Comparison of ENCODE assay signal across 22 cellular contexts in the genomic region with DNA sequence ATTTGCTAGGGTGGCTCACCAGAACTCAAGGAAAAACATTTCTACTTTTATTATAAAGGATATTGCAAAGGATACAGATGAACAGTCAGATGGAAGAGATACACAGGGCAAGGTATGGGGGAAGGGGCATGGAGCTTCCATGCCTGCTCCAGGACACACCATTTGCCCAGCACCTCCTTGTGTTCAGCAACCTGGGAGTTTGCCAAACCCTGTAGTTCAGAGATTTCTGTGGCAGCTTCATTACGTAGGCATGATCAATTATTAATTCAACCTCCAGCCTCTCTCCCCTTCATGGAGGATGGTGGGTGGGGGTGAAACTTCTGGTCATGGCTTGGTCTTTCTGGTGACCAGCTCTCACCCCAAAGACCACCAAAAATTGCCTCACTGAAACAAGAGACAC.
DNase-seq lines count a peak whose midpoint lies in the region; ATAC-seq, FAIRE-seq and TF ChIP-seq lines count a peak whose summit lies in the region.
"Had no signal": no experiment of that assay in that cellular context is flagged by ENCODE, and none has a peak within 500 bp of the region (broad histone marks: within the 10 kb centered on the region; RNA-seq: fewer than 3 reads in every experiment).

No MANE protein-coding gene starts in this region.

- H3K56ac ChIP-seq in H9 (ENCODE audit: insufficient read length, low read depth, low read length): no peak overlapping the region
- H3K56ac ChIP-seq in H1 (replicated peaks; ENCODE audit: insufficient read length, low read depth, low read length): no peak overlapping the region

- in situ Hi-C loops in gastrocnemius medialis (cut with MboI; ENCODE audit: low sequenced_read_pairs in 4 of 4): no loop called here

- H3K36me3 ChIP-seq in OCI-LY3 (replicated peaks; ENCODE audit: low read depth, low read length) (peaks cover 8% of the 10 kb centered on the region), H1 (ENCODE audit: control insufficient read depth in 2 of 4, insufficient read depth in 4 of 4, low read length in 3 of 4) (no peaks in the 10 kb centered on the region), gastrocnemius medialis (no peaks in the 10 kb centered on the region)
- no peaks in the 10 kb centered on the region for H3K36me3 ChIP-seq in CD8-positive, alpha-beta memory T cell (ENCODE audit: insufficient read depth, low read length)

- no peak overlapping the region for H2BK120ac ChIP-seq in H9 (ENCODE audit: low read depth, low read length, poor library complexity, severe bottlenecking)
- H2BK120ac ChIP-seq in H1 (replicated peaks; ENCODE audit: low read depth, low read length): no peak overlapping the region

- peaks cover 8% of the 10 kb centered on the region in 2 experiments for H3K4me1 Mint-ChIP-seq in H9
- no peaks in the 10 kb centered on the region for H3K4me1 Mint-ChIP-seq in CD8-positive, alpha-beta memory T cell
- H3K4me1 Mint-ChIP-seq: CD4-positive, alpha-beta memory T cell; IgD-negative memory B cell had no signal

- H3K4me1 ChIP-seq in H9 (ENCODE audit: insufficient read depth, low read length) (peaks cover 4% of the 10 kb centered on the region; the same call in 1 of the 2 replicates), OCI-LY3 (ENCODE audit: low read length) (peaks cover 12% of the 10 kb centered on the region), H1 (replicated peaks in 1 of 4; ENCODE audit: control insufficient read depth in 3 of 4, insufficient read depth in 4 of 4, low read length in 3 of 4) (peaks cover 0 to 9% (median 0%) of the 10 kb centered on the region in 4 experiments; a peak in 1 of 7 replicates), gastrocnemius medialis (no peaks in the 10 kb centered on the region)
- H3K4me1 ChIP-seq in CD8-positive, alpha-beta memory T cell (ENCODE audit: insufficient read depth, low read length): no peaks in the 10 kb centered on the region

- H2BK15ac ChIP-seq in H9 (ENCODE audit: low read depth, low read length) (no peak overlapping the region), H1 (ENCODE audit: low read length) (no peak overlapping the region)

- H3K18ac ChIP-seq in H9 (ENCODE audit: insufficient read length, low read depth, low read length): no peak overlapping the region
- no peak overlapping the region for H3K18ac ChIP-seq in H1 (ENCODE audit: extremely low read depth, low read length)

- no peaks in the 10 kb centered on the region for H3K79me2 ChIP-seq in H9 (ENCODE audit: insufficient read depth, low read length)
- no peaks in the 10 kb centered on the region for H3K79me2 ChIP-seq in OCI-LY3 (ENCODE audit: low read length)
- no peaks in the 10 kb centered on the region for H3K79me2 ChIP-seq in H1 (ENCODE audit: control insufficient read depth in 1 of 2, insufficient read depth in 2 of 2, low read length in 2 of 2)

- peak overlapping the region in 2 of 3 experiments; percentile 50 to 63; a peak in 1 of 7 replicates for H3K27ac Mint-ChIP-seq in H9
- no peak overlapping the region for H3K27ac Mint-ChIP-seq in CD8-positive, alpha-beta memory T cell
- H3K27ac Mint-ChIP-seq: CD4-positive, alpha-beta memory T cell; HFFc6; IgD-negative memory B cell had no signal

- H3K79me1 ChIP-seq in H9 (ENCODE audit: insufficient read depth, low read depth, low read length, poor library complexity, severe bottlenecking): no peaks in the 10 kb centered on the region
- no peaks in the 10 kb centered on the region for H3K79me1 ChIP-seq in H1 (ENCODE audit: low read depth, low read length)

- H4K5ac ChIP-seq in H9 (ENCODE audit: insufficient read length, low read depth, low read length): no peak overlapping the region
- H4K5ac ChIP-seq in H1 (ENCODE audit: insufficient read length, low read depth, low read length): no peak overlapping the region

- no peak overlapping the region for H3K27ac ChIP-seq in H9 (ENCODE audit: insufficient read length, low read depth, low read length)
- H3K27ac ChIP-seq in OCI-LY3 (ENCODE audit: low read length): peak overlapping the region; percentile 10; the same call in 1 of the 2 replicates
- H3K27ac ChIP-seq in H1 (ENCODE audit: low read depth, low read length): no peak overlapping the region
- no peak overlapping the region for H3K27ac ChIP-seq in gastrocnemius medialis
- H3K27ac ChIP-seq in CD8-positive, alpha-beta memory T cell (ENCODE audit: low read depth, low read length): no peak overlapping the region
- H3K27ac ChIP-seq: C4-2B, GM23248 had no signal

- H4K91ac ChIP-seq in H9 (ENCODE audit: insufficient read length, low read depth, low read length) (no peak overlapping the region), H1 (replicated peaks; ENCODE audit: insufficient read length, low read length) (no peak overlapping the region)

- no peak overlapping the region for H3K4me3 Mint-ChIP-seq in H9
- no peak overlapping the region for H3K4me3 Mint-ChIP-seq in CD8-positive, alpha-beta memory T cell
- H3K4me3 Mint-ChIP-seq: HFFc6, IgD-negative memory B cell had no signal

- H3K4me3 ChIP-seq in OCI-LY3 (ENCODE audit: low read length): no peak overlapping the region
- no peak overlapping the region for H3K4me3 ChIP-seq in H1 (ENCODE audit: extremely low read depth in 1 of 4, insufficient read depth in 2 of 4, low read depth in 3 of 4, low read length in 4 of 4)
- no peak overlapping the region for H3K4me3 ChIP-seq in gastrocnemius medialis
- no peak overlapping the region for H3K4me3 ChIP-seq in CD8-positive, alpha-beta memory T cell (ENCODE audit: low read length)
- H3K4me3 ChIP-seq: GM23248 had no signal

- no peak overlapping the region for H3K4me2 ChIP-seq in H9 (ENCODE audit: insufficient read depth, insufficient read length, low read length)
- no peak overlapping the region for H3K4me2 ChIP-seq in OCI-LY3 (ENCODE audit: low read length)
- H3K4me2 ChIP-seq in H1 (ENCODE audit: insufficient read depth in 1 of 2, low read depth in 2 of 2, low read length in 2 of 2): no peak overlapping the region

- H2AK5ac ChIP-seq in H9 (ENCODE audit: insufficient read length, low read length): no peak overlapping the region
- 0 out of 2 replicates have a peak overlapping the region, but pooled peaks have one; percentile 24 for H2AK5ac ChIP-seq in H1 (ENCODE audit: low read depth, low read length)

- H2AFZ ChIP-seq in H9 (ENCODE audit: low read length): no peak overlapping the region
- H2AFZ ChIP-seq in OCI-LY3 (ENCODE audit: low read depth, low read length): no peak overlapping the region
- H2AFZ ChIP-seq in H1 (ENCODE audit: low read length): no peak overlapping the region
- H2AFZ ChIP-seq: GM23248 had no signal

- H3K9me3 ChIP-seq in H9 (ENCODE audit: control insufficient read depth, low read depth, low read length): no peaks in the 10 kb centered on the region
- peaks cover 10% of the 10 kb centered on the region; the same call in 1 of the 2 replicates for H3K9me3 ChIP-seq in OCI-LY3 (ENCODE audit: insufficient read depth, low read length)
- H3K9me3 ChIP-seq in H1 (ENCODE audit: insufficient read depth in 2 of 2, low read depth in 1 of 2, low read length in 1 of 2): no peaks in the 10 kb centered on the region
- no peaks in the 10 kb centered on the region for H3K9me3 ChIP-seq in gastrocnemius medialis
- H3K9me3 ChIP-seq in CD8-positive, alpha-beta memory T cell (ENCODE audit: low read length): no peaks in the 10 kb centered on the region

- ATAC-seq in gastrocnemius medialis: no peak
- ATAC-seq: HCT116 had no signal

- H3K4ac ChIP-seq in H9 (ENCODE audit: low read depth, low read length) (no peak overlapping the region), H1 (replicated peaks; ENCODE audit: insufficient read length, low read depth, low read length) (no peak overlapping the region)

- no CpG with 5 or more reads among the region's 1 CpG for WGBS in H9 (ENCODE audit: extremely low coverage, insufficient read length, low lambda C conversion rate)
- 86% methylated on average over 1 of the region's 1 CpG; no CpG with 5 or more reads in 1 of the 2 experiments for WGBS in H1 (ENCODE audit: extremely low coverage in 1 of 2, insufficient coverage in 1 of 2, insufficient read length in 1 of 2, insufficient replicate concordance in 2 of 2, low coverage in 1 of 2, low lambda C conversion rate in 2 of 2, missing lambda C conversion rate in 1 of 2), 2 experiments

- H3K27me3 ChIP-seq in H9 (ENCODE audit: insufficient read depth, low read length): no peaks in the 10 kb centered on the region
- H3K27me3 ChIP-seq in OCI-LY3 (ENCODE audit: low read depth, low read length): no peaks in the 10 kb centered on the region
- no peaks in the 10 kb centered on the region for H3K27me3 ChIP-seq in H1 (replicated peaks in 1 of 4; ENCODE audit: control insufficient read depth in 3 of 4, extremely low read depth in 1 of 4, insufficient read depth in 3 of 4, low read length in 3 of 4)
- no peaks in the 10 kb centered on the region for H3K27me3 ChIP-seq in gastrocnemius medialis
- no peaks in the 10 kb centered on the region for H3K27me3 ChIP-seq in CD8-positive, alpha-beta memory T cell (ENCODE audit: insufficient read depth, low read length, poor library complexity, severe bottlenecking)

- peaks cover 0 to 3% of the 10 kb centered on the region in 2 experiments; a peak in 2 of 5 replicates for H3K9me3 Mint-ChIP-seq in H9
- H3K9me3 Mint-ChIP-seq in CD8-positive, alpha-beta memory T cell: peaks cover 0 to 3% (median 0%) of the 10 kb centered on the region in 5 donors

- POLR2A ChIA-PET in H1 (lab: Charles Lee; ENCODE audit: partially characterized antibody): interaction anchor here (1.1 kb wide), 1 partner anchor 354 kb away, joined by 3 read pairs; a partner anchor contains a TSS
- POLR2A ChIA-PET in CD8-positive, alpha-beta memory T cell (lab: Charles Lee): no interaction called here

- intact Hi-C loops in gastrocnemius medialis (cut with DNase I; ENCODE audit: low total_unique reads): no loop called here

- CTCF ChIA-PET in H1 (lab: Charles Lee; ENCODE audit: partially characterized antibody): no interaction called here
- CTCF ChIA-PET in CD8-positive, alpha-beta memory T cell (lab: Charles Lee): no interaction called here

- H3K27me3 Mint-ChIP-seq in H9 (ENCODE audit: low read depth): no peaks in the 10 kb centered on the region
- peaks cover 11 to 17% of the 10 kb centered on the region in 2 donors for H3K27me3 Mint-ChIP-seq in CD8-positive, alpha-beta memory T cell
- H3K27me3 Mint-ChIP-seq: IgD-negative memory B cell had no signal

- no peak for TF ChIP-seq EP300 in H1 (IDR thresholded peaks at IDR 0.05; ENCODE audit: borderline replicate concordance in 1 of 2, low read depth in 2 of 2, low read length in 2 of 2)

- DNase-seq in H9 (no peak), H1 (ENCODE audit: low read depth in 1 of 2, low spot score in 2 of 2) (no peak), renal cortical epithelial cell (ENCODE audit: low read depth) (peak; percentile 77), NCI-H1417 treated with DMSO at 0.1 percent for 48 hours (lab: John Stamatoyannopoulos, UW) (no peak), gastrocnemius medialis (no peak)
- DNase-seq in CD8-positive, alpha-beta memory T cell: no peak
- DNase-seq: ACHN; CD4-positive, alpha-beta memory T cell; GDM1; GM23248; HFFc6; KBM-7 had no signal

- H2BK20ac ChIP-seq in H9 (ENCODE audit: low read depth, low read length, poor library complexity, severe bottlenecking) (no peak overlapping the region), H1 (ENCODE audit: low read length) (peak overlapping the region; percentile 32; the same call in 1 of the 2 replicates)

- no peak overlapping the region for H2BK12ac ChIP-seq in H9 (ENCODE audit: insufficient read length, low read depth, low read length)
- H2BK12ac ChIP-seq in H1 (ENCODE audit: low read depth, low read length): no peak overlapping the region

- no peaks in the 10 kb centered on the region for H4K20me1 ChIP-seq in H9 (ENCODE audit: control insufficient read depth, insufficient read depth, insufficient read length)
- H4K20me1 ChIP-seq in OCI-LY3 (ENCODE audit: insufficient read depth, low read length): no peaks in the 10 kb centered on the region
- no peaks in the 10 kb centered on the region for H4K20me1 ChIP-seq in H1 (replicated peaks in 1 of 2; ENCODE audit: control insufficient read depth in 1 of 2, insufficient read depth in 2 of 2, low read length in 2 of 2)

- H3K23me2 ChIP-seq in H9 (ENCODE audit: insufficient read length, low read depth, low read length, poor library complexity, severe bottlenecking) (no peaks in the 10 kb centered on the region), H1 (ENCODE audit: low read depth, low read length) (no peaks in the 10 kb centered on the region)

- H3K9ac ChIP-seq in H9 (ENCODE audit: extremely low read depth, insufficient read length, low read length) (no peak overlapping the region), OCI-LY3 (ENCODE audit: low read length) (no peak overlapping the region), H1 (replicated peaks in 1 of 4; ENCODE audit: extremely low read depth in 1 of 4, low read depth in 3 of 4, low read length in 3 of 4) (no peak overlapping the region)
- H3K9ac ChIP-seq: GM23248 had no signal

- H3K23ac ChIP-seq in H9 (ENCODE audit: insufficient read length, low read depth, low read length) (no peak overlapping the region), H1 (ENCODE audit: insufficient read length) (no peak overlapping the region)

- H2BK5ac ChIP-seq in H9 (ENCODE audit: insufficient read length, low read length): no peak overlapping the region
- H2BK5ac ChIP-seq in H1 (ENCODE audit: low read depth, low read length): no peak overlapping the region

- no peak overlapping the region for H4K8ac ChIP-seq in H9 (replicated peaks; ENCODE audit: insufficient read length, low read depth, low read length)
- no peak overlapping the region for H4K8ac ChIP-seq in H1 (ENCODE audit: extremely low read depth, insufficient read depth, low read length)

- FAIRE-seq in H1 (lab: Jason Lieb, UNC): no peak
- FAIRE-seq: A204.1, D721Med, GM12892, GM18507, H54, HTR-8/SVneo had no signal

- no peak for TF ChIP-seq POLR2A in H1 (IDR thresholded peaks at IDR 0.05; ENCODE audit: control extremely low read depth in 1 of 2, low read depth in 2 of 2, low read length in 2 of 2)
- no peak for TF ChIP-seq POLR2A in gastrocnemius medialis (IDR thresholded peaks at IDR 0.05)

- TF ChIP-seq RAD21 in H1 (IDR thresholded peaks at IDR 0.05 in 1 of 2, conservative IDR thresholded peaks at IDR 0.05 in 1 of 2; ENCODE audit: low read depth in 2 of 2, low read length in 2 of 2): no peak

- TF ChIP-seq CTCF in H9 (conservative IDR thresholded peaks at IDR 0.05) (no peak), OCI-LY3 (IDR thresholded peaks at IDR 0.05; ENCODE audit: low read depth, low read length) (no peak), H1 (IDR thresholded peaks at IDR 0.05; ENCODE audit: control extremely low read depth in 1 of 3, insufficient read depth in 1 of 3, low read depth in 1 of 3, low read length in 3 of 3) (no peak), gastrocnemius medialis (IDR thresholded peaks at IDR 0.05 in 4 of 5, conservative IDR thresholded peaks at IDR 0.05 in 1 of 5) (no peak)

- H3K14ac ChIP-seq in H9 (ENCODE audit: insufficient read depth, low read length): no peak overlapping the region
- no peak overlapping the region for H3K14ac ChIP-seq in H1 (ENCODE audit: insufficient read length)

- H3T11ph ChIP-seq in H9 (ENCODE audit: low read length): no peak overlapping the region

- H3K36me3 Mint-ChIP-seq in H9 (ENCODE audit: insufficient read depth in 1 of 3, low read depth in 3 of 3): no peaks in the 10 kb centered on the region
- H3K36me3 Mint-ChIP-seq in CD8-positive, alpha-beta memory T cell: no peaks in the 10 kb centered on the region
- H3K36me3 Mint-ChIP-seq: CD4-positive, alpha-beta memory T cell; IgD-negative memory B cell had no signal

Comparison
In these comparisons a context has a peak if more than half of its experiments do, and no peak if none do; other contexts are left out.
1. H3K27ac Mint-ChIP-seq: peak in H9 (2 of 3); none in CD8-positive, alpha-beta memory T cell (0 of 8).